19 cellular contexts compared by ENCODE assay signal in genomic region chr1:86202552-86203340, GRCh38. TPM values are rescaled to one million over a fixed set of nuclear protein-coding genes. Genes with fewer than 3 reads are reported as not detected.
"Had no signal": no experiment of that assay in that cellular context is flagged by ENCODE, and none has a peak within 500 bp of the region (broad histone marks: within the 10 kb centered on the region; RNA-seq: fewer than 3 reads in every experiment).

No MANE protein-coding gene starts in this region.

- H3K4me3 ChIP-seq: coronary artery, heart left ventricle, lung, testis, tibial nerve had no signal

- H3K27ac ChIP-seq: coronary artery, heart left ventricle, testis had no signal

- H3K27me3 ChIP-seq: heart left ventricle, testis, tibial nerve had no signal

- H3K4me1 ChIP-seq: heart left ventricle, testis had no signal

- H3K9me3 ChIP-seq: heart left ventricle, testis, tibial nerve had no signal

- ATAC-seq: left colon, left ventricle myocardium superior had no signal

- FAIRE-seq: endothelial cell of umbilical vein, frontal cortex, small intestine had no signal

- H3K36me3 ChIP-seq: heart left ventricle, tibial nerve had no signal

- DNase-seq: effector CD4-positive, alpha-beta T cell; endodermal cell; erythroblast; heart left ventricle; hippocampal formation; left colon; left ventricle myocardium superior; mesendoderm; naive B cell; nephron progenitor cell; posterior cingulate gyrus; small intestine; stimulated activated CD4-positive, alpha-beta T cell treated with anti-CD3 and anti-CD28 coated beads, Interleukin-12 subunit alpha, Interleukin-12 subunit beta, amount 100 ng/mL, for 4 hours; testis had no signal

RNA-seq across cellular contexts. Expression of gene COL24A1, which starts 46.2 kb away (rescaled TPM):
- total RNA-seq: endothelial cell of umbilical vein had no signal
